33 cellular contexts compared by ENCODE assay signal in the genomic region with DNA sequence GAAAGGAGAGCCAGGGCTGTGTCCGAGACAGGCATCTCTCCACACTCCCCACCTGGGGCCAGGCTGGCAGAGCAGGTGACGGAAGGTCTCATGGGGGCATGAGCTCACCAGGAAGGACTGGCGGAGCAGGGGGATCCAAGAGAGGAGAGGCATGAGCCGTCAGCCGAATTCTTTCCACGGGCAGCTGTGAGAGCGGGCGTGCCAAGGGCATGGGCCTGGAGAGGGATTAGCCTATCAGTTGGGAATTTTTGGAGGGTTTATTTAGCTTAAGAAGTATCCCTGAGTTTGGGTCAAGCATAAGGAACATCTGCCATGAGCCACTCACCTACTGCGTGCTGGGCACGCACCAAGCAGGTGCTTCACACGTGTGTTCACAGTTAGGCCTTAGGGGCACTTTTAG.
"Had no signal": no experiment of that assay in that cellular context is flagged by ENCODE, and none has a peak within 500 bp of the region (broad histone marks: within the 10 kb centered on the region; RNA-seq: fewer than 3 reads in every experiment).

No MANE protein-coding gene starts in this region.

- DNase-seq: activated CD4-positive, alpha-beta T cell treated with anti-CD3 and anti-CD28 coated beads for 4 hours; activated CD4-positive, alpha-beta T cell treated with anti-CD3 and anti-CD28 coated beads, Interleukin-2, amount 50 U/mL, for 4 hours; activated naive CD4-positive, alpha-beta T cell; activated naive CD8-positive, alpha-beta T cell treated with anti-CD3 and anti-CD28 coated beads for 36 hours; activated T-cell treated with anti-CD3 and anti-CD28 coated beads for 4 hours; activated T-cell treated with anti-CD3 and anti-CD28 coated beads, Interleukin-2, amount 50 U/mL, for 72 hours; adrenal gland; brain microvascular endothelial cell; caudate nucleus; cortex of kidney; effector memory CD8-positive, alpha-beta T cell; erythroblast; kidney; left colon; mammary epithelial cell; naive thymus-derived CD8-positive, alpha-beta T cell; occipital lobe; right lobe of liver; small intestine; stimulated activated CD4-positive, alpha-beta T cell treated with anti-CD3 and anti-CD28 coated beads, Interleukin-4, amount 100 ng/mL, for 24 hours; substantia nigra; T-helper 9 cell had no signal

- H2AFZ ChIP-seq: hepatocyte had no signal

- ATAC-seq: activated T-cell treated with anti-CD3 and anti-CD28 coated beads, Interleukin-2, amount 50 U/mL, for 72 hours; effector memory CD8-positive, alpha-beta T cell; gastroesophageal sphincter; left colon; naive thymus-derived CD8-positive, alpha-beta T cell; right lobe of liver; stimulated activated effector memory CD8-positive, alpha-beta T cell treated with anti-CD3 and anti-CD28 coated beads, Interleukin-12 subunit alpha, Interleukin-12 subunit beta, amount 100 ng/mL, for 72 hours had no signal

- H3K27ac ChIP-seq: adrenal gland, brain microvascular endothelial cell, gastroesophageal sphincter, hepatocyte, right lobe of liver, vagina, VCaP had no signal

- H3K9me3 Mint-ChIP-seq: activated naive CD8-positive, alpha-beta T cell treated with anti-CD3 and anti-CD28 coated beads for 36 hours; activated T-cell treated with anti-CD3 and anti-CD28 coated beads, Interleukin-2, amount 50 U/mL, for 72 hours; effector memory CD8-positive, alpha-beta T cell; mesothelial cell of epicardium; neural crest cell; stimulated activated effector memory CD8-positive, alpha-beta T cell treated with anti-CD3 and anti-CD28 coated beads, Interleukin-12 subunit alpha, Interleukin-12 subunit beta, amount 100 ng/mL, for 72 hours; stimulated activated naive CD8-positive, alpha-beta T cell treated with anti-CD3 and anti-CD28 coated beads, Interleukin-15, Interleukin-2, amounts not matched to agents 100 ng/mL and 50 ng/mL, for 24 hours; type B pancreatic cell had no signal

- H3K27me3 ChIP-seq: brain microvascular endothelial cell, gastroesophageal sphincter, hepatocyte, right lobe of liver, vagina had no signal

- H3K4me1 ChIP-seq: adrenal gland, right lobe of liver, vagina had no signal

- H3K4me3 Mint-ChIP-seq: activated naive CD8-positive, alpha-beta T cell treated with anti-CD3 and anti-CD28 coated beads for 36 hours; activated T-cell treated with anti-CD3 and anti-CD28 coated beads, Interleukin-2, amount 50 U/mL, for 72 hours; effector memory CD8-positive, alpha-beta T cell; mesothelial cell of epicardium; naive thymus-derived CD8-positive, alpha-beta T cell; neural crest cell; stimulated activated effector memory CD8-positive, alpha-beta T cell treated with anti-CD3 and anti-CD28 coated beads, Interleukin-12 subunit alpha, Interleukin-12 subunit beta, amount 100 ng/mL, for 72 hours; stimulated activated naive CD8-positive, alpha-beta T cell treated with anti-CD3 and anti-CD28 coated beads, Interleukin-15, Interleukin-2, amounts not matched to agents 100 ng/mL and 50 ng/mL, for 24 hours; type B pancreatic cell had no signal

- H3K4me2 ChIP-seq: hepatocyte had no signal

- H3K9me3 ChIP-seq: adrenal gland, gastroesophageal sphincter, right lobe of liver, vagina had no signal

- FAIRE-seq: astrocyte, kidney, small intestine, TTC549 had no signal

- H3K4me3 ChIP-seq: adrenal gland, gastroesophageal sphincter, hepatocyte, right lobe of liver, vagina had no signal

- H3K79me2 ChIP-seq: hepatocyte had no signal

- H3K36me3 ChIP-seq: adrenal gland, brain microvascular endothelial cell, gastroesophageal sphincter, right lobe of liver, vagina had no signal

- H3K4me1 Mint-ChIP-seq: activated naive CD8-positive, alpha-beta T cell treated with anti-CD3 and anti-CD28 coated beads for 36 hours; mesothelial cell of epicardium; neural crest cell; stimulated activated effector memory CD8-positive, alpha-beta T cell treated with anti-CD3 and anti-CD28 coated beads, Interleukin-12 subunit alpha, Interleukin-12 subunit beta, amount 100 ng/mL, for 72 hours had no signal

- H3K36me3 Mint-ChIP-seq: activated naive CD8-positive, alpha-beta T cell treated with anti-CD3 and anti-CD28 coated beads for 36 hours; mesothelial cell of epicardium; naive thymus-derived CD8-positive, alpha-beta T cell; stimulated activated effector memory CD8-positive, alpha-beta T cell treated with anti-CD3 and anti-CD28 coated beads, Interleukin-12 subunit alpha, Interleukin-12 subunit beta, amount 100 ng/mL, for 72 hours; type B pancreatic cell had no signal

- H3K27ac Mint-ChIP-seq: activated naive CD8-positive, alpha-beta T cell treated with anti-CD3 and anti-CD28 coated beads for 36 hours; activated T-cell treated with anti-CD3 and anti-CD28 coated beads, Interleukin-2, amount 50 U/mL, for 72 hours; effector memory CD8-positive, alpha-beta T cell; mesothelial cell of epicardium; stimulated activated effector memory CD8-positive, alpha-beta T cell treated with anti-CD3 and anti-CD28 coated beads, Interleukin-12 subunit alpha, Interleukin-12 subunit beta, amount 100 ng/mL, for 72 hours; stimulated activated naive CD8-positive, alpha-beta T cell treated with anti-CD3 and anti-CD28 coated beads, Interleukin-15, Interleukin-2, amounts not matched to agents 100 ng/mL and 50 ng/mL, for 24 hours; type B pancreatic cell had no signal
